Comparison of ENCODE assay signal across 14 cellular contexts in the genomic region with DNA sequence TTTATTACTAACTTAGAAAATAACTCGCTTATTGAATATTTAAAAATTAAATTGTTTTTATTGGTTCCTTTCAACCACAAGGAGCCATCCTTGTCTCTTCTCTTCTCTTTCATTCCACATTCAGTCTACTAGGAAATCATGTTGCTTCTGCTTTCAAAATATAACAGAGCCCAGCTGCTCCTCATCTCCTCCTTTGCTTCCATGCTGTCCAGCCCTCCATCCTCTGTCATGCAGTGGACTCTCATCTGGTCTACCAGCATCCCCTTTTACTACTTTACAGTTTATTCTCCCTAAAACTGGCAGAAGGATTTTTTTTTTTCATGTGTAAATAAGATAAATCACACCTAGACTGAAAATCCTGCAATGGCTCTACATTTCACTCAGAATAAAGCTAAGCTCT.
DNase-seq lines count a peak whose midpoint lies in the region; ATAC-seq and TF ChIP-seq lines count a peak whose summit lies in the region.
"Had no signal": no experiment of that assay in that cellular context is flagged by ENCODE, and none has a peak within 500 bp of the region (broad histone marks: within the 10 kb centered on the region; RNA-seq: fewer than 3 reads in every experiment).

No MANE protein-coding gene starts in this region.

- DNase-seq in Right ventricle myocardium superior, result no peak
- no peak for DNase-seq in right atrium auricular region (ENCODE audit: low spot score)
- peak; percentile 53 for DNase-seq in fibroblast of the aortic adventitia (ENCODE audit: low read depth)
- DNase-seq in mesothelial cell of epicardium (ENCODE audit: low spot score in 2 of 2, unreplicated experiment in 2 of 2), result no peak
- DNase-seq in substantia nigra (lab: John Stamatoyannopoulos, UW), result no peak
- DNase-seq in NCI-H2227 treated with DMSO at 0.1 percent for 48 hours (lab: John Stamatoyannopoulos, UW), result no peak
- DNase-seq: 8988T, AML-193, DMS53, GF-D8 had no signal

- no peaks in the 10 kb centered on the region for H3K9me3 ChIP-seq in right atrium auricular region
- H3K9me3 ChIP-seq: BLaER1 had no signal

- H3K27ac ChIP-seq in right atrium auricular region (peak overlapping the region in 1 of 2 donors; percentile 40), substantia nigra (ENCODE audit: low read depth, low read length, poor library complexity, severe bottlenecking) (no peak overlapping the region)
- H3K27ac ChIP-seq: BLaER1, HL-60 had no signal

- H3K9me3 Mint-ChIP-seq in mesothelial cell of epicardium, result no peaks in the 10 kb centered on the region
- H3K9me3 Mint-ChIP-seq: HFFc6 had no signal

- peaks cover 19% of the 10 kb centered on the region for H3K4me1 Mint-ChIP-seq in mesothelial cell of epicardium

- intact Hi-C loops in Right ventricle myocardium superior (cut with DNase I), result no loop called here

- TF ChIP-seq CTCF in right atrium auricular region (IDR thresholded peaks at IDR 0.05) (no peak), fibroblast of the aortic adventitia (IDR thresholded peaks at IDR 0.05; ENCODE audit: insufficient read depth, low read length) (no peak), mesothelial cell of epicardium (IDR thresholded peaks at IDR 0.05; ENCODE audit: unreplicated experiment) (no peak)

- no peaks in the 10 kb centered on the region for H3K36me3 Mint-ChIP-seq in mesothelial cell of epicardium

- H3K27me3 Mint-ChIP-seq in mesothelial cell of epicardium (ENCODE audit: low read depth), result no peaks in the 10 kb centered on the region

- H3K4me1 ChIP-seq in right atrium auricular region, result peaks cover 0 to 39% of the 10 kb centered on the region in 2 donors
- H3K4me1 ChIP-seq: BLaER1 had no signal

- ATAC-seq in Right ventricle myocardium superior (ENCODE audit: poor library complexity) (peak; percentile 40), HG03457 (IDR thresholded peaks at IDR 0.05; ENCODE audit: unreplicated experiment) (no peak)

- no peaks in the 10 kb centered on the region for H3K36me3 ChIP-seq in right atrium auricular region
- H3K36me3 ChIP-seq: BLaER1 had no signal

- no peak overlapping the region for H3K4me3 ChIP-seq in right atrium auricular region
- H3K4me3 ChIP-seq in fibroblast of the aortic adventitia (ENCODE audit: low read depth, low read length), result no peak overlapping the region
- H3K4me3 ChIP-seq: BLaER1 had no signal

- H3K27ac Mint-ChIP-seq in mesothelial cell of epicardium, result peak overlapping the region; percentile 48
- H3K27ac Mint-ChIP-seq: HFFc6 had no signal

- no peak overlapping the region for H3K4me3 Mint-ChIP-seq in mesothelial cell of epicardium
- H3K4me3 Mint-ChIP-seq: HFFc6 had no signal

- no peaks in the 10 kb centered on the region for H3K27me3 ChIP-seq in right atrium auricular region
- H3K27me3 ChIP-seq: BLaER1 had no signal
